In genomic region chr17:59810894-59811153, GRCh38 we compare ENCODE assay signal across 1 cellular context.
TF ChIP-seq lines count a peak whose summit lies in the region.

No MANE protein-coding gene starts in this region.

TF ChIP-seq in IMR-90, 13 proteins besides CTCF, POLR2A, EP300 and RAD21:
- TF ChIP-seq RCOR1 (IDR thresholded peaks at IDR 0.05; ENCODE audit: insufficient replicate concordance, low read length) (no peak), SMC3 (IDR thresholded peaks at IDR 0.05; ENCODE audit: low read depth, low read length) (no peak), USF2 (IDR thresholded peaks at IDR 0.05; ENCODE audit: low read depth, low read length) (no peak), RFX5 (IDR thresholded peaks at IDR 0.05; ENCODE audit: low read depth, low read length) (no peak), MAFK (IDR thresholded peaks at IDR 0.05; ENCODE audit: low read depth, low read length) (no peak), CEBPB (IDR thresholded peaks at IDR 0.05; ENCODE audit: low read depth, low read length) (no peak)
